Comparison of ENCODE assay signal across 8 cellular contexts in the genomic region with DNA sequence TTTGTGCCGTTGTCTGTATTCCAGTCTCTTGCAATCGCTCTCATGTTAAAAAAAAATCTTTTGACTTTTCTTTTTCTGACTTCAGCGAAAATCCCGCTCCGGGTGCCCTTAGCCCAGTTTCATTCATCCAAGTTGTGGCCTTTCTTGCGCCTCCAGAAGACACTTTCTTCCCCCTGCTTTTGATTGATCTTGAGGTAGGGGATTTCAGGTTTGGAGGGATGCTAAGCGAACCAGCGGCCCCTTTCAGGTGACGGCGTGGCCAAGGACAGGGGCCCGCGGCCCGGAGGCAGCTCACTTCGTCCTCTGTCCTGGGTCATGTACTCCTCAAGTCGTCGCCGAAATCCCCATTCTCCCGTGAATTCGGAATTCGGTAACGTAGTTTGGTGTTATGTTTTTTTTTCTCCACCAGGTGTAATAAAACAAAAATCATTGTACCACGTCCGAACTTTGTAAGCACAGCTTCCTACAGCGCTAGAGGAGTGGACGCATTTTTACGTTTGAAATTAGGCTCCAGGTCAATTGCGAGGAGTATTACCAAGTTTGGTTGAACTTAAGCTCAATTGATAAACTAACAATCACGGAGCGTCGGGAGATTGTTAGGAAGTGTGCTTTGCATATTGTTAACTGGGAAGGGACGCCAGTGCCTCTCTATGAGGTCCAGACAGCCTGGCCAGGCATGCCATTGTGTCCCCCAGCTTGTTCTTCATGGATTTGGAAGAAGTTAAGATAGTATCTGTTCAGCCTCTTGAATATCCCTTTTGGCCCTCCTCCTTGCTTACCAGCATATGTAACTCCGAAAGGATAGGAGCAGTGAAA. TPM values are rescaled to one million over a fixed set of nuclear protein-coding genes. Genes with fewer than 3 reads are reported as not detected.
DNase-seq lines count a peak whose midpoint lies in the region; ATAC-seq, FAIRE-seq and TF ChIP-seq lines count a peak whose summit lies in the region.

No MANE protein-coding gene starts in this region.

- TSS peak; percentile 43 for BruUV-seq in endothelial cell of umbilical vein (replicated peaks; lab: Mats Ljungman, UMichigan)

- H2AFZ ChIP-seq in endothelial cell of umbilical vein (ENCODE audit: low read depth, low read length), result peak overlapping the region; percentile 45

- H3K4me1 Mint-ChIP-seq in nephron progenitor cell, result peaks cover 57% of the 10 kb centered on the region

- H3K79me2 ChIP-seq in endothelial cell of umbilical vein (ENCODE audit: control insufficient read depth, insufficient read depth, low read length), result peaks cover 6% of the 10 kb centered on the region

- H4K20me1 ChIP-seq in endothelial cell of umbilical vein (replicated peaks; ENCODE audit: control insufficient read depth, extremely low read depth, insufficient read depth, low read length), result no peaks in the 10 kb centered on the region

- peak overlapping the region; percentile 93 for H3K4me2 ChIP-seq in endothelial cell of umbilical vein (ENCODE audit: insufficient read depth, low read length)

- H3K4me3 Mint-ChIP-seq in nephron progenitor cell, result peak overlapping the region; percentile 97

- H3K36me3 ChIP-seq in endothelial cell of umbilical vein (ENCODE audit: control insufficient read depth in 2 of 2, extremely low read depth in 1 of 2, insufficient read depth in 2 of 2, low read length in 2 of 2), result no peaks in the 10 kb centered on the region

- POLR2A ChIA-PET in endothelial cell of umbilical vein (lab: Charles Lee), result no interaction called here

- intact Hi-C loops in endothelial cell of umbilical vein (cut with micrococcal nuclease), result loop anchor here (5.0 kb wide), 2 partner anchors 128 to 168 kb away; no protein-coding TSS in a partner anchor

- no peaks in the 10 kb centered on the region for H3K27me3 ChIP-seq in endothelial cell of umbilical vein (ENCODE audit: control insufficient read depth in 2 of 2, insufficient read depth in 2 of 2, low read length in 2 of 2)

- peaks cover 5% of the 10 kb centered on the region for H3K27me3 Mint-ChIP-seq in nephron progenitor cell (ENCODE audit: low read depth, poor library complexity)

- FAIRE-seq in endothelial cell of umbilical vein (lab: Jason Lieb, UNC), result peak; percentile 80

- no peak for TF ChIP-seq CTCF in endothelial cell of umbilical vein (IDR thresholded peaks at IDR 0.05; ENCODE audit: extremely low read depth in 1 of 2, insufficient read depth in 1 of 2, low read depth in 1 of 2, low read length in 2 of 2)
- no peak for TF ChIP-seq CTCF in nephron progenitor cell (IDR thresholded peaks at IDR 0.05)

- H3K4me3 ChIP-seq in endothelial cell of umbilical vein (replicated peaks in 1 of 3; ENCODE audit: insufficient read depth in 1 of 3, low read depth in 1 of 3, low read length in 3 of 3), result peak overlapping the region; percentile 79 to 83 (median 80)

- peaks cover 10% of the 10 kb centered on the region for H3K4me1 ChIP-seq in endothelial cell of umbilical vein (ENCODE audit: control insufficient read depth, extremely low read depth, insufficient read depth, low read length)

- peaks cover 30% of the 10 kb centered on the region for H3K36me3 Mint-ChIP-seq in nephron progenitor cell (ENCODE audit: low read depth)

- DNase-seq in NCI-H1417 (lab: John Stamatoyannopoulos, UW) (peak in 2 of 3 experiments; percentile 63 to 75), NCI-H1417 treated with DMSO at 0.1 percent for 48 hours (lab: John Stamatoyannopoulos, UW) (no peak), endothelial cell of umbilical vein (ENCODE audit: low read depth, low spot score) (peak; percentile 24), nephron progenitor cell (peak; percentile 20), NK-92 (lab: John Stamatoyannopoulos, UW; ENCODE audit: unreplicated experiment) (no peak), mucosa of gallbladder (ENCODE audit: low spot score) (no peak)

- H3K9me3 ChIP-seq in endothelial cell of umbilical vein (replicated peaks; ENCODE audit: control insufficient read depth, insufficient read depth, low read length), result no peaks in the 10 kb centered on the region

- H3K27ac ChIP-seq in endothelial cell of umbilical vein (ENCODE audit: insufficient read depth, low read depth, low read length), result no peak overlapping the region

- dilution Hi-C loops in endothelial cell of umbilical vein (cut with MboI; ENCODE audit: extremely low pct_ligation_motif_present, low sequenced_read_pairs), result no loop called here

- ATAC-seq in HG02678 (IDR thresholded peaks at IDR 0.05; ENCODE audit: unreplicated experiment), result no peak

- TF ChIP-seq POLR2A in Raji (IDR thresholded peaks at IDR 0.05; ENCODE audit: insufficient read depth, low read depth, low read length) (0 out of 2 replicates have a peak, but pooled peaks have one; percentile 7), endothelial cell of umbilical vein (IDR thresholded peaks at IDR 0.05; ENCODE audit: low read depth, low read length) (no peak)

- no peaks in the 10 kb centered on the region for H3K9me1 ChIP-seq in endothelial cell of umbilical vein (replicated peaks; ENCODE audit: control insufficient read depth, extremely low read depth, insufficient read depth, low read length)

- H3K9ac ChIP-seq in endothelial cell of umbilical vein (replicated peaks; ENCODE audit: extremely low read depth, insufficient read depth, low read length), result peak overlapping the region; percentile 63

- peak overlapping the region; percentile 98 for H3K27ac Mint-ChIP-seq in nephron progenitor cell

- no peaks in the 10 kb centered on the region for H3K9me3 Mint-ChIP-seq in nephron progenitor cell

- CTCF ChIA-PET in endothelial cell of umbilical vein (lab: Charles Lee), result interaction anchor here (1.0 to 2.8 kb wide), 6 partner anchors 18 to 273 kb away, joined by 3 to 38 read pairs (median 6); no protein-coding TSS in a partner anchor

TF ChIP-seq in endothelial cell of umbilical vein, 7 proteins besides CTCF, POLR2A, EP300 and RAD21:
- TF ChIP-seq MYC (IDR thresholded peaks at IDR 0.05; ENCODE audit: low read depth, low read length) (no peak), EZH2 (IDR thresholded peaks at IDR 0.05; ENCODE audit: borderline replicate concordance, low read depth, low read length, severe bottlenecking) (no peak), POLR2AphosphoS5 (IDR thresholded peaks at IDR 0.05; ENCODE audit: insufficient read depth, low read depth, low read length) (no peak), FOS (IDR thresholded peaks at IDR 0.05; ENCODE audit: borderline replicate concordance, insufficient read depth, low read length) (no peak)

RNA-seq across cellular contexts. Expression of gene MRPS6, which starts 1.1 kb away (rescaled TPM):
- total RNA-seq in endothelial cell of umbilical vein, result 35.5 and 37.2 TPM in 2 replicates
- polyA plus RNA-seq in endothelial cell of umbilical vein, result 18.0 and 19.8 TPM in 2 replicates
- 19.9 and 20.6 TPM in 2 replicates for polyA plus RNA-seq in endothelial cell of umbilical vein (2011; cell fraction: cytosol; rRNA removed)
- polyA plus RNA-seq in endothelial cell of umbilical vein (2011; cell fraction: nucleus; rRNA removed), result 22.6 and 23.8 TPM in 2 replicates
- polyA plus RNA-seq in endothelial cell of umbilical vein (2012), result 34.0 and 57.2 TPM in 2 replicates
- 8.5 and 11.6 TPM in 2 replicates for polyA minus RNA-seq in endothelial cell of umbilical vein
- polyA minus RNA-seq in endothelial cell of umbilical vein (2011; cell fraction: cytosol; rRNA and poly(A)+ RNA removed), result 8.2 TPM
- 9.6 and 15.1 TPM in 2 replicates for polyA minus RNA-seq in endothelial cell of umbilical vein (2011; cell fraction: nucleus; rRNA and poly(A)+ RNA removed)
- total RNA-seq in mucosa of gallbladder, result 44.9 TPM

RNA-seq across cellular contexts. Expression of gene SLC5A3, which starts 1.1 kb away (rescaled TPM):
- total RNA-seq in endothelial cell of umbilical vein (6.8 and 8.0 TPM in 2 replicates), mucosa of gallbladder (19.1 TPM)
- 1.1 and 1.6 TPM in 2 replicates for polyA plus RNA-seq in endothelial cell of umbilical vein
- polyA plus RNA-seq in endothelial cell of umbilical vein (2011; cell fraction: cytosol; rRNA removed), result 0.93 and 0.99 TPM in 2 replicates
- polyA plus RNA-seq in endothelial cell of umbilical vein (2011; cell fraction: nucleus; rRNA removed), result 3.3 and 5.2 TPM in 2 replicates
- 3.6 and 4.7 TPM in 2 replicates for polyA plus RNA-seq in endothelial cell of umbilical vein (2012)
- polyA minus RNA-seq in endothelial cell of umbilical vein, result 10.0 and 11.6 TPM in 2 replicates
- polyA minus RNA-seq in endothelial cell of umbilical vein (2011; cell fraction: cytosol; rRNA and poly(A)+ RNA removed), result 12.3 TPM
- 13.4 and 22.1 TPM in 2 replicates for polyA minus RNA-seq in endothelial cell of umbilical vein (2011; cell fraction: nucleus; rRNA and poly(A)+ RNA removed)

Comparison
In these comparisons a context has a peak if more than half of its experiments do, and no peak if none do; other contexts are left out.
1. DNase-seq: peak in NCI-H1417 (2 of 3), endothelial cell of umbilical vein (single experiment) and nephron progenitor cell (single experiment); none in NCI-H1417 treated with DMSO at 0.1 percent for 48 hours (single experiment), NK-92 (single experiment) and mucosa of gallbladder (single experiment).